Comparison of ENCODE assay signal across 30 cellular contexts in genomic region chr1:28421744-28422143, GRCh38. TPM values are rescaled to one million over a fixed set of nuclear protein-coding genes. Genes with fewer than 3 reads are reported as not detected.
DNase-seq lines count a peak whose midpoint lies in the region; TF ChIP-seq lines count a peak whose summit lies in the region.
"Had no signal": no experiment of that assay in that cellular context is flagged by ENCODE, and none has a peak within 500 bp of the region (broad histone marks: within the 10 kb centered on the region; RNA-seq: fewer than 3 reads in every experiment).

No MANE protein-coding gene starts in this region.

- H4K20me1 ChIP-seq in BLaER1 = peaks cover 7% of the 10 kb centered on the region; the same call in 1 of the 2 replicates

- H3K4me1 ChIP-seq in BLaER1 = peaks cover 24% of the 10 kb centered on the region
- H3K4me1 ChIP-seq: colonic mucosa had no signal

- DNase-seq in M059J (ENCODE audit: low read depth) (peak; percentile 20), chondrocyte (ENCODE audit: low spot score) (no peak), lung microvascular endothelial cell (ENCODE audit: low read depth in 2 of 2) (peak; percentile 51 to 65), NOMO-1 treated with DMSO at 0.1 percent for 48 hours (lab: John Stamatoyannopoulos, UW; ENCODE audit: unreplicated experiment) (no peak), H4 (ENCODE audit: low spot score) (no peak), immature natural killer cell (no peak)
- DNase-seq in effector CD8-positive, alpha-beta T cell (lab: John Stamatoyannopoulos, UW) = no peak
- DNase-seq: activated CD4-positive, alpha-beta T cell treated with anti-CD3 and anti-CD28 coated beads, Interleukin-2, amount 10 ng/mL, durations not matched to agents 24 days and 14 days; activated CD8-positive, alpha-beta memory T cell treated with anti-CD3 and anti-CD28 coated beads for 24 hours; activated effector memory CD4-positive, alpha-beta T cell treated with anti-CD3 and anti-CD28 coated beads, Interleukin-2, amount 50 U/mL, for 16 hours; activated naive CD8-positive, alpha-beta T cell treated with anti-CD3 and anti-CD28 coated beads for 36 hours; anterior cingulate cortex; CD4-positive, alpha-beta memory T cell; colonic mucosa; heart right ventricle; HFFc6; KG1; left cardiac atrium; NCI-H1417; NCI-H2081; NCI-H2227 treated with DMSO at 0.1 percent for 48 hours; NCI-H526 treated with DMSO at 0.1 percent for 48 hours; NK-92 treated with Interleukin-12 subunit alpha and Interleukin-12 subunit beta, amount 100 ng/mL, for 24 hours; SHP77 treated with DMSO at 0.1 percent for 48 hours; stimulated activated naive CD8-positive, alpha-beta T cell treated with anti-CD3 and anti-CD28 coated beads, Interleukin-15, amount 100 ng/mL, for 72 hours; T-helper 9 cell; WERI-Rb-1 had no signal

- no peaks in the 10 kb centered on the region for H3K9me3 ChIP-seq in BLaER1
- H3K9me3 ChIP-seq: colonic mucosa, heart right ventricle had no signal

- H3K27me3 ChIP-seq in BLaER1 = no peaks in the 10 kb centered on the region
- H3K27me3 ChIP-seq: cardiac muscle cell, colonic mucosa, heart right ventricle had no signal

- H3K27ac ChIP-seq in BLaER1 = no peak overlapping the region
- H3K27ac ChIP-seq: cardiac muscle cell, colonic mucosa, heart right ventricle, WERI-Rb-1 had no signal

- H3K4me2 ChIP-seq in BLaER1 = no peak overlapping the region
- H3K4me2 ChIP-seq: GM23338 had no signal

- H3K27ac Mint-ChIP-seq in chondrocyte (ENCODE audit: unreplicated experiment) (peak overlapping the region; percentile 76), immature natural killer cell (peak overlapping the region in 1 of 6 donors; percentile 20)
- H3K27ac Mint-ChIP-seq: activated CD4-positive, alpha-beta T cell treated with anti-CD3 and anti-CD28 coated beads, Interleukin-2, amount 10 ng/mL, durations not matched to agents 24 days and 14 days; activated naive CD8-positive, alpha-beta T cell treated with anti-CD3 and anti-CD28 coated beads for 36 hours; GM23338 had no signal

- peaks cover 33% of the 10 kb centered on the region for H3K36me3 ChIP-seq in BLaER1
- H3K36me3 ChIP-seq: cardiac muscle cell, colonic mucosa, WERI-Rb-1 had no signal

- H3K4me3 ChIP-seq in BLaER1 = no peak overlapping the region
- H3K4me3 ChIP-seq: cardiac muscle cell, colonic mucosa, GM23338, heart right ventricle had no signal

- peaks cover 1% of the 10 kb centered on the region for H3K36me3 Mint-ChIP-seq in chondrocyte (ENCODE audit: low read depth)
- peaks cover 0 to 3% (median 0%) of the 10 kb centered on the region in 3 donors for H3K36me3 Mint-ChIP-seq in immature natural killer cell

- H3K4me3 Mint-ChIP-seq in chondrocyte (ENCODE audit: unreplicated experiment) (no peak overlapping the region), immature natural killer cell (no peak overlapping the region)
- H3K4me3 Mint-ChIP-seq: activated CD4-positive, alpha-beta T cell treated with anti-CD3 and anti-CD28 coated beads, Interleukin-2, amount 10 ng/mL, durations not matched to agents 24 days and 14 days; activated naive CD8-positive, alpha-beta T cell treated with anti-CD3 and anti-CD28 coated beads for 36 hours; CD4-positive, alpha-beta memory T cell; GM23338; HFFc6; stimulated activated naive CD8-positive, alpha-beta T cell treated with anti-CD3 and anti-CD28 coated beads, Interleukin-15, amount 100 ng/mL, for 72 hours had no signal

- no peak for TF ChIP-seq CTCF in chondrocyte (IDR thresholded peaks at IDR 0.05)

- H3K27me3 Mint-ChIP-seq in chondrocyte (ENCODE audit: low read depth) (no peaks in the 10 kb centered on the region), immature natural killer cell (ENCODE audit: low read depth in 3 of 3) (no peaks in the 10 kb centered on the region)
- H3K27me3 Mint-ChIP-seq: activated CD4-positive, alpha-beta T cell treated with anti-CD3 and anti-CD28 coated beads, Interleukin-2, amount 10 ng/mL, durations not matched to agents 24 days and 14 days; activated naive CD8-positive, alpha-beta T cell treated with anti-CD3 and anti-CD28 coated beads for 36 hours; CD4-positive, alpha-beta memory T cell; stimulated activated naive CD8-positive, alpha-beta T cell treated with anti-CD3 and anti-CD28 coated beads, Interleukin-15, amount 100 ng/mL, for 72 hours had no signal

- H3K9me3 Mint-ChIP-seq in chondrocyte (ENCODE audit: low read depth) (no peaks in the 10 kb centered on the region), immature natural killer cell (no peaks in the 10 kb centered on the region)
- H3K9me3 Mint-ChIP-seq: activated CD4-positive, alpha-beta T cell treated with anti-CD3 and anti-CD28 coated beads, Interleukin-2, amount 10 ng/mL, durations not matched to agents 24 days and 14 days; activated naive CD8-positive, alpha-beta T cell treated with anti-CD3 and anti-CD28 coated beads for 36 hours; CD4-positive, alpha-beta memory T cell; GM23338; HFFc6; stimulated activated naive CD8-positive, alpha-beta T cell treated with anti-CD3 and anti-CD28 coated beads, Interleukin-15, amount 100 ng/mL, for 72 hours had no signal

- H3K9ac ChIP-seq in BLaER1 = 0 out of 2 replicates have a peak overlapping the region, but pooled peaks have one; percentile 7

- H3K4me1 Mint-ChIP-seq in chondrocyte (ENCODE audit: low read depth) = peaks cover 30% of the 10 kb centered on the region
- peaks cover 9 to 22% of the 10 kb centered on the region in 2 donors for H3K4me1 Mint-ChIP-seq in immature natural killer cell

RNA-seq across cellular contexts. Expression of gene PHACTR4, which starts 52.2 kb away (rescaled TPM):
- 17.8 and 31.1 TPM in 2 replicates for total RNA-seq in M059J (2014; rRNA removed; shearing (Covaris generic))
- 39.6 to 45.7 TPM (median 39.9 TPM) in 3 replicates for total RNA-seq in chondrocyte
- total RNA-seq in lung microvascular endothelial cell = 10.3 and 13.3 TPM in 2 replicates
- 7.9 and 15.5 TPM in 2 replicates for total RNA-seq in H4 (2014; rRNA removed; shearing (Covaris generic))
- polyA plus RNA-seq in immature natural killer cell = 10 to 100 TPM in 1 of 3 donors, 1 to 10 TPM in 2; 4.2 to 22.5 (median 6.9) TPM

Comparison
In these comparisons a context has a peak if more than half of its experiments do, and no peak if none do; other contexts are left out.
1. DNase-seq: peak in M059J (single experiment) and lung microvascular endothelial cell (2 of 2); none in chondrocyte (single experiment), NOMO-1 treated with DMSO at 0.1 percent for 48 hours (single experiment), effector CD8-positive, alpha-beta T cell (single experiment), H4 (single experiment) and immature natural killer cell (0 of 3).